ENCODE assay signal across 18 cellular contexts in genomic region chr2:195407782-195408181, GRCh38.
DNase-seq lines count a peak whose midpoint lies in the region; TF ChIP-seq lines count a peak whose summit lies in the region.
"Had no signal": no experiment of that assay in that cellular context is flagged by ENCODE, and none has a peak within 500 bp of the region (broad histone marks: within the 10 kb centered on the region; RNA-seq: fewer than 3 reads in every experiment).

No MANE protein-coding gene starts in this region.

- DNase-seq in AG10803 (ENCODE audit: low read depth), result peak; percentile 13
- DNase-seq in HCEC 1CT, result peak; percentile 66
- peak; percentile 44 for DNase-seq in RKO (ENCODE audit: low spot score)
- peak; percentile 39 for DNase-seq in fibroblast of pulmonary artery (ENCODE audit: low read depth)
- no peak for DNase-seq in stimulated activated CD4-positive, alpha-beta T cell treated with anti-CD3 and anti-CD28 coated beads, Interleukin-4, amount 100 ng/mL, for 4 hours
- no peak for DNase-seq in smooth muscle cell (lab: John Stamatoyannopoulos, UW; ENCODE audit: unreplicated experiment)
- no peak for DNase-seq in ACHN
- DNase-seq in GDM1 (lab: John Stamatoyannopoulos, UW), result no peak
- DNase-seq: activated gamma-delta T cell treated with Interleukin-2 at 50 U/mL for 16 hours; BE2C; effector CD8-positive, alpha-beta T cell; left ventricle myocardium superior; natural killer cell; NCI-H1092; NCI-H446 treated with DMSO at 0.1 percent for 48 hours; SHP77 treated with DMSO at 0.1 percent for 48 hours; stimulated activated CD4-positive, alpha-beta T cell treated with anti-CD3 and anti-CD28 coated beads, Interleukin-4, amount 100 ng/mL, for 24 hours; uterus had no signal

- no peak for TF ChIP-seq CTCF in AG10803 (conservative IDR thresholded peaks at IDR 0.05; ENCODE audit: low read length)
- TF ChIP-seq CTCF in fibroblast of pulmonary artery (IDR thresholded peaks at IDR 0.05; ENCODE audit: low read length, missing control alignments), result no peak
- no peak for TF ChIP-seq CTCF in smooth muscle cell (IDR thresholded peaks at IDR 0.05; ENCODE audit: borderline replicate concordance, insufficient read depth, poor library complexity, severe bottlenecking)

- H3F3A ChIP-seq in smooth muscle cell (ENCODE audit: low read depth), result no peaks in the 10 kb centered on the region

- no peak overlapping the region for H3K9ac ChIP-seq in smooth muscle cell (ENCODE audit: low read depth)

- no peaks in the 10 kb centered on the region for H3K27me3 ChIP-seq in smooth muscle cell (ENCODE audit: low read depth)
- H3K27me3 ChIP-seq: BE2C, uterus had no signal

- H2AFZ ChIP-seq in smooth muscle cell (ENCODE audit: low read depth), result no peak overlapping the region

- no peak overlapping the region for H3K27ac ChIP-seq in smooth muscle cell (ENCODE audit: low read depth)
- H3K27ac ChIP-seq: uterus had no signal

- no peak overlapping the region for H3K4me3 ChIP-seq in AG10803 (ENCODE audit: low read length)
- H3K4me3 ChIP-seq in fibroblast of pulmonary artery (replicated peaks; ENCODE audit: low read depth, low read length), result no peak overlapping the region
- no peak overlapping the region for H3K4me3 ChIP-seq in smooth muscle cell
- H3K4me3 ChIP-seq: uterus had no signal

- H3K79me2 ChIP-seq in smooth muscle cell (ENCODE audit: low read depth), result no peaks in the 10 kb centered on the region

- no peaks in the 10 kb centered on the region for H4K20me1 ChIP-seq in smooth muscle cell (ENCODE audit: low read depth)

- H3K9me3 ChIP-seq in smooth muscle cell (replicated peaks; ENCODE audit: low read depth), result no peaks in the 10 kb centered on the region
- H3K9me3 ChIP-seq: BE2C, uterus had no signal

- H3K4me2 ChIP-seq in smooth muscle cell, result no peak overlapping the region

- no peaks in the 10 kb centered on the region for H3K36me3 ChIP-seq in smooth muscle cell (ENCODE audit: low read depth)
- H3K36me3 ChIP-seq: BE2C, uterus had no signal

- in situ Hi-C loops in ACHN (cut with HindIII; ENCODE audit: low pct_ligation_motif_present, low pct_unique_long_range_greater_than_20kb, low sequenced_read_pairs), result no loop called here

- H3K4me1 ChIP-seq in smooth muscle cell (ENCODE audit: low read depth), result peaks cover 7% of the 10 kb centered on the region
- H3K4me1 ChIP-seq: uterus had no signal

- 69% methylated on average over 3 of the region's 3 CpGs for WGBS in smooth muscle cell (ENCODE audit: low lambda C conversion rate)

Comparison
In these comparisons a context has a peak if more than half of its experiments do, and no peak if none do; other contexts are left out.
1. DNase-seq: peak in AG10803 (single experiment), HCEC 1CT (single experiment), RKO (single experiment) and fibroblast of pulmonary artery (single experiment); none in stimulated activated CD4-positive, alpha-beta T cell treated with anti-CD3 and anti-CD28 coated beads, Interleukin-4, amount 100 ng/mL, for 4 hours (0 of 2), smooth muscle cell (single experiment), ACHN (single experiment) and GDM1 (single experiment).